Comparison of ENCODE assay signal across 8 cellular contexts in the genomic region with DNA sequence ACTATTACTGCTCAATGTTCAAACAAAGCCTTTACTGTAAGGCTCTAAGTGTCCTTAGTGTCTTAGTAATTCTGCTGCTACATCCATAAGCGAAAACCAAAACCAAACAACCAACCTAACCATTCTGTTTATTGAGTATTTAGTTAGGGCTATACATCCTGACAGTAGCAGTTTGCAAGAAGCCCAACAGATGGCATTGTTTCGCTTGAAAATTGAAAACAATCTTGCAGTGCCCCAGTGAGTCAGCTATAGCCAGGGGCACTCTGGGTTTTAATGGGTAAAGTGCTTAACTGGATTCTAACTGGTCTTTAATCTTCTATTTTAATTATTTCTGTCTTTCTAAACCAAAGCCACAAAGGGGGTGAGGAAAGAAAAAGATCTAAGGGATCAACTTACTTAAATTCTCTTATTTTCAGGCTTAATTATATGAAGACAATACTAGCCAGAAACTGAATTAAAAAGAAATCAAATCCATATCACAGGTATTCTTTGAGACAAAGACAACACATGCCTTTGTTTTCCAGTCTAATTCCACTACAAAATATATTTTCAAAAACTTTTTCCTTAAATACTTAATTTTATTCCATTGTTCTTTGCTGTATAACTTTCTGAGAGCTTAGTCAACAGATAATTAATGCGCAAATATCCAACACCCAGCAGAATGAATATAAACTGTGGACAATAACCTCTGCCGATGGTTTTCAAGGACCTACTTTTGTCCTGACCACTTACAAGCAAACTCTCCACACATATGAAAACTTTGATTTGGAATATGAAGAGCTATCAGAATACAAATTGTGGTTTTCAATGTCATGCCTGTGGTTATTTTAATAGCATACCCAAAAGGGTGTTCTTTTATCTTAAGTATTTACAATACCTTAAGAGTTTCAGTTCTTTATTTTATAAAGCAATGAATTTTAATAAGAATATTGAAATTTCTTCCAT. TPM values are rescaled to one million over a fixed set of nuclear protein-coding genes. Genes with fewer than 3 reads are reported as not detected.
DNase-seq lines count a peak whose midpoint lies in the region; ATAC-seq and TF ChIP-seq lines count a peak whose summit lies in the region.

No MANE protein-coding gene starts in this region.

- H3K4me3 ChIP-seq in coronary artery = no peak overlapping the region
- H3K4me3 ChIP-seq in liver (ENCODE audit: low read depth in 1 of 3, low read length in 3 of 3) = no peak overlapping the region

- peak; percentile 52 for ATAC-seq in HG03175 (IDR thresholded peaks at IDR 0.05; ENCODE audit: unreplicated experiment)

- H3K4me1 ChIP-seq in liver (ENCODE audit: control insufficient read depth in 4 of 4, insufficient read depth in 4 of 4, low read length in 3 of 4) = peaks cover 4 to 11% (median 5%) of the 10 kb centered on the region in 4 donors

- no peaks in the 10 kb centered on the region for H3K27me3 ChIP-seq in liver (ENCODE audit: control insufficient read depth in 4 of 4, insufficient read depth in 4 of 4, low read length in 3 of 4)

- WGBS in liver = 42% methylated on average over 4 of the region's 4 CpGs

- H3K27ac ChIP-seq in coronary artery = no peak overlapping the region
- H3K27ac ChIP-seq in liver (ENCODE audit: low read depth in 1 of 2, low read length in 2 of 2) = no peak overlapping the region

- peak; percentile 45 for TF ChIP-seq CTCF in coronary artery (IDR thresholded peaks at IDR 0.05)
- TF ChIP-seq CTCF in liver (IDR thresholded peaks at IDR 0.05; ENCODE audit: low read depth, low read length, missing input control) = peak; percentile 78

- TF ChIP-seq RAD21 in liver (IDR thresholded peaks at IDR 0.05) = peak; percentile 90 to 91

- H3K36me3 ChIP-seq in liver (ENCODE audit: control insufficient read depth in 4 of 4, insufficient read depth in 3 of 4, low read depth in 1 of 4, low read length in 3 of 4) = peaks cover 0 to 14% (median 3%) of the 10 kb centered on the region in 4 donors

- no peak overlapping the region for H3K9ac ChIP-seq in liver (ENCODE audit: low read depth in 1 of 2, low read length in 2 of 2)

- DNase-seq in ELR (ENCODE audit: low read depth) = peak; percentile 91
- DNase-seq in NCI-H460 (ENCODE audit: extremely low read depth, low read depth) = peak; percentile 88
- peak; percentile 54 for DNase-seq in activated CD4-positive, CD25-positive, alpha-beta regulatory T cell treated with anti-CD3 and anti-CD28 coated beads, Interleukin-2, amount 50 U/mL, for 72 hours
- DNase-seq in coronary artery (ENCODE audit: low spot score) = no peak
- peak; percentile 19 for DNase-seq in stimulated activated CD8-positive, alpha-beta memory T cell treated with anti-CD3 and anti-CD28 coated beads, Interleukin-12 subunit alpha, Interleukin-12 subunit beta, amount 100 ng/mL, for 24 hours (ENCODE audit: extremely low read depth)
- no peak for DNase-seq in NCI-H187 (lab: John Stamatoyannopoulos, UW)

- no peaks in the 10 kb centered on the region for H3K9me3 ChIP-seq in liver (ENCODE audit: control insufficient read depth in 4 of 4, low read length in 3 of 4)

TF ChIP-seq in liver, 16 proteins besides CTCF, POLR2A, EP300 and RAD21:
- TF ChIP-seq GABPA (IDR thresholded peaks at IDR 0.05 in 1 of 2, conservative IDR thresholded peaks at IDR 0.05 in 1 of 2) (no peak), JUND (IDR thresholded peaks at IDR 0.05) (no peak), MAX (IDR thresholded peaks at IDR 0.05) (no peak), HNF4A (conservative IDR thresholded peaks at IDR 0.05) (peak in 1 of 2 donors; percentile 15), SP1 (IDR thresholded peaks at IDR 0.05) (no peak)
- TF ChIP-seq, protein P1, sequence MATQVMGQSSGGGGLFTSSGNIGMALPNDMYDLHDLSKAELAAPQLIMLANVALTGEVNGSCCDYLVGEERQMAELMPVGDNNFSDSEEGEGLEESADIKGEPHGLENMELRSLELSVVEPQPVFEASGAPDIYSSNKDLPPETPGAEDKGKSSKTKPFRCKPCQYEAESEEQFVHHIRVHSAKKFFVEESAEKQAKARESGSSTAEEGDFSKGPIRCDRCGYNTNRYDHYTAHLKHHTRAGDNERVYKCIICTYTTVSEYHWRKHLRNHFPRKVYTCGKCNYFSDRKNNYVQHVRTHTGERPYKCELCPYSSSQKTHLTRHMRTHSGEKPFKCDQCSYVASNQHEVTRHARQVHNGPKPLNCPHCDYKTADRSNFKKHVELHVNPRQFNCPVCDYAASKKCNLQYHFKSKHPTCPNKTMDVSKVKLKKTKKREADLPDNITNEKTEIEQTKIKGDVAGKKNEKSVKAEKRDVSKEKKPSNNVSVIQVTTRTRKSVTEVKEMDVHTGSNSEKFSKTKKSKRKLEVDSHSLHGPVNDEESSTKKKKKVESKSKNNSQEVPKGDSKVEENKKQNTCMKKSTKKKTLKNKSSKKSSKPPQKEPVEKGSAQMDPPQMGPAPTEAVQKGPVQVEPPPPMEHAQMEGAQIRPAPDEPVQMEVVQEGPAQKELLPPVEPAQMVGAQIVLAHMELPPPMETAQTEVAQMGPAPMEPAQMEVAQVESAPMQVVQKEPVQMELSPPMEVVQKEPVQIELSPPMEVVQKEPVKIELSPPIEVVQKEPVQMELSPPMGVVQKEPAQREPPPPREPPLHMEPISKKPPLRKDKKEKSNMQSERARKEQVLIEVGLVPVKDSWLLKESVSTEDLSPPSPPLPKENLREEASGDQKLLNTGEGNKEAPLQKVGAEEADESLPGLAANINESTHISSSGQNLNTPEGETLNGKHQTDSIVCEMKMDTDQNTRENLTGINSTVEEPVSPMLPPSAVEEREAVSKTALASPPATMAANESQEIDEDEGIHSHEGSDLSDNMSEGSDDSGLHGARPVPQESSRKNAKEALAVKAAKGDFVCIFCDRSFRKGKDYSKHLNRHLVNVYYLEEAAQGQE (IDR thresholded peaks at IDR 0.05) = no peak
TF ChIP-seq in liver: peak in this region for 1.

RNA-seq across cellular contexts. Expression of gene POGZ, which starts 15.2 kb away (rescaled TPM):
- 27.3 and 34.5 TPM in 2 replicates for total RNA-seq in NCI-H460 (2014; rRNA removed; shearing (Covaris generic))
- polyA plus RNA-seq in NCI-H460 (2014; cell fraction: nucleus; rRNA removed) = 33.6 and 46.8 TPM in 2 replicates
- 10 to 100 TPM; 26.8 to 30.1 TPM for total RNA-seq in liver
- polyA plus RNA-seq in liver = 1 to 10 TPM; 7.7 to 7.8 TPM

RNA-seq across cellular contexts. Expression of gene PSMB4, which starts 44.7 kb away (rescaled TPM):
- 641 and 758 TPM in 2 replicates for total RNA-seq in NCI-H460 (2014; rRNA removed; shearing (Covaris generic))
- polyA plus RNA-seq in NCI-H460 (2014; cell fraction: nucleus; rRNA removed) = 509 and 554 TPM in 2 replicates
- 100 to 1,000 TPM; 130 to 212 TPM for total RNA-seq in liver
- 100 to 1,000 TPM; 191 to 228 TPM for polyA plus RNA-seq in liver

Comparison
In these comparisons a context has a peak if more than half of its experiments do, and no peak if none do; other contexts are left out.
1. DNase-seq: peak in ELR (single experiment), NCI-H460 (single experiment), activated CD4-positive, CD25-positive, alpha-beta regulatory T cell treated with anti-CD3 and anti-CD28 coated beads, Interleukin-2, amount 50 U/mL, for 72 hours (single experiment) and stimulated activated CD8-positive, alpha-beta memory T cell treated with anti-CD3 and anti-CD28 coated beads, Interleukin-12 subunit alpha, Interleukin-12 subunit beta, amount 100 ng/mL, for 24 hours (single experiment); none in coronary artery (single experiment) and NCI-H187 (0 of 2).